In genomic region chr6:90701146-90701781, GRCh38 we compare ENCODE assay signal across 10 cellular contexts.
DNase-seq lines count a peak whose midpoint lies in the region; ATAC-seq, FAIRE-seq and TF ChIP-seq lines count a peak whose summit lies in the region.
"Had no signal": no experiment of that assay in that cellular context is flagged by ENCODE, and none has a peak within 500 bp of the region (broad histone marks: within the 10 kb centered on the region; RNA-seq: fewer than 3 reads in every experiment).

No MANE protein-coding gene starts in this region.

- H3K4me1 ChIP-seq in kidney (ENCODE audit: control insufficient read depth in 1 of 2, insufficient read depth in 1 of 2, low read depth in 1 of 2, low read length in 2 of 2): no peaks in the 10 kb centered on the region

- DNase-seq in activated T-cell treated with anti-CD3 and anti-CD28 coated beads, Interleukin-2, amount 50 U/mL, for 72 hours: peak; percentile 1 to 9
- DNase-seq in activated T-cell treated with anti-CD3 and anti-CD28 coated beads for 4 hours: no peak
- peak; percentile 46 for DNase-seq in NCI-H748 (lab: John Stamatoyannopoulos, UW; ENCODE audit: unreplicated experiment)
- DNase-seq in stimulated activated naive B cell treated with anti-CD40 and anti-IgM and Interleukin-4, amounts not matched to agents 10 μg/mL and 1 μg/mL and 100 μg/mL, for 72 hours: no peak
- no peak for DNase-seq in GM19240 (ENCODE audit: insufficient read length, low spot score)
- no peak for DNase-seq in kidney
- no peak for DNase-seq in sciatic nerve (ENCODE audit: low spot score)

- H3K4me3 ChIP-seq in kidney (ENCODE audit: low read length in 2 of 2): no peak overlapping the region

- H3K4me1 Mint-ChIP-seq in activated T-cell treated with anti-CD3 and anti-CD28 coated beads, Interleukin-2, amount 50 U/mL, for 72 hours (ENCODE audit: low read depth): peaks cover 10% of the 10 kb centered on the region
- H3K4me1 Mint-ChIP-seq in stimulated activated naive B cell treated with anti-CD40 and anti-IgM and Interleukin-4, amounts not matched to agents 10 μg/mL and 1 μg/mL and 100 μg/mL, for 72 hours: peaks cover 0 to 8% of the 10 kb centered on the region in 2 donors

- no peaks in the 10 kb centered on the region for H3K36me3 Mint-ChIP-seq in activated T-cell treated with anti-CD3 and anti-CD28 coated beads, Interleukin-2, amount 50 U/mL, for 72 hours (ENCODE audit: insufficient read depth in 2 of 2)
- H3K36me3 Mint-ChIP-seq in stimulated activated naive B cell treated with anti-CD40 and anti-IgM and Interleukin-4, amounts not matched to agents 10 μg/mL and 1 μg/mL and 100 μg/mL, for 72 hours: no peaks in the 10 kb centered on the region
- H3K36me3 Mint-ChIP-seq: T-cell had no signal

- H3K27ac ChIP-seq in kidney (ENCODE audit: low read depth in 2 of 2, low read length in 2 of 2): no peak overlapping the region

- intact Hi-C loops in kidney (cut with DNase I): no loop called here
- intact Hi-C loops in sciatic nerve (cut with DNase I): no loop called here

- no peak overlapping the region for H3K9ac ChIP-seq in kidney (ENCODE audit: low read length in 2 of 2)

- H3K9me3 ChIP-seq in kidney (ENCODE audit: control insufficient read depth in 1 of 2, low read length in 2 of 2): no peaks in the 10 kb centered on the region

- FAIRE-seq in kidney (lab: Jason Lieb, UNC): no peak
- FAIRE-seq: endothelial cell of umbilical vein had no signal

- H3K27me3 Mint-ChIP-seq in activated T-cell treated with anti-CD3 and anti-CD28 coated beads, Interleukin-2, amount 50 U/mL, for 72 hours (ENCODE audit: low read depth): peaks cover 8% of the 10 kb centered on the region
- H3K27me3 Mint-ChIP-seq in stimulated activated naive B cell treated with anti-CD40 and anti-IgM and Interleukin-4, amounts not matched to agents 10 μg/mL and 1 μg/mL and 100 μg/mL, for 72 hours: no peaks in the 10 kb centered on the region

- no peak for TF ChIP-seq CTCF in kidney (IDR thresholded peaks at IDR 0.05; ENCODE audit: borderline replicate concordance, extremely low read depth, insufficient read depth)

- peak overlapping the region in 1 of 2 donors; percentile 18 for H3K4me3 Mint-ChIP-seq in activated T-cell treated with anti-CD3 and anti-CD28 coated beads, Interleukin-2, amount 50 U/mL, for 72 hours
- H3K4me3 Mint-ChIP-seq in stimulated activated naive B cell treated with anti-CD40 and anti-IgM and Interleukin-4, amounts not matched to agents 10 μg/mL and 1 μg/mL and 100 μg/mL, for 72 hours: no peak overlapping the region
- H3K4me3 Mint-ChIP-seq: T-cell had no signal

- ATAC-seq in activated T-cell treated with anti-CD3 and anti-CD28 coated beads, Interleukin-2, amount 50 U/mL, for 72 hours (replicated peaks in 1 of 2): peak; percentile 33 to 49
- ATAC-seq in HG02885 (IDR thresholded peaks at IDR 0.05; ENCODE audit: poor library complexity, unreplicated experiment): peak; percentile 94
- ATAC-seq in stimulated activated naive B cell treated with anti-CD40 and anti-IgM and Interleukin-4, amounts not matched to agents 10 μg/mL and 1 μg/mL and 100 μg/mL, for 72 hours (replicated peaks): peak; percentile 67 to 80
- no peak for ATAC-seq in sciatic nerve
- ATAC-seq: T-cell had no signal

- no peak overlapping the region for H3K27ac Mint-ChIP-seq in activated T-cell treated with anti-CD3 and anti-CD28 coated beads, Interleukin-2, amount 50 U/mL, for 72 hours
- H3K27ac Mint-ChIP-seq in stimulated activated naive B cell treated with anti-CD40 and anti-IgM and Interleukin-4, amounts not matched to agents 10 μg/mL and 1 μg/mL and 100 μg/mL, for 72 hours: no peak overlapping the region
- H3K27ac Mint-ChIP-seq: T-cell had no signal

- no peaks in the 10 kb centered on the region for H3K36me3 ChIP-seq in kidney (ENCODE audit: control insufficient read depth in 1 of 2, insufficient read depth in 2 of 2, low read length in 2 of 2)

- no peaks in the 10 kb centered on the region for H3K9me3 Mint-ChIP-seq in activated T-cell treated with anti-CD3 and anti-CD28 coated beads, Interleukin-2, amount 50 U/mL, for 72 hours
- H3K9me3 Mint-ChIP-seq in stimulated activated naive B cell treated with anti-CD40 and anti-IgM and Interleukin-4, amounts not matched to agents 10 μg/mL and 1 μg/mL and 100 μg/mL, for 72 hours: peaks cover 0 to 2% of the 10 kb centered on the region in 2 donors
- H3K9me3 Mint-ChIP-seq: T-cell had no signal

Comparison
In these comparisons a context has a peak if more than half of its experiments do, and no peak if none do; other contexts are left out.
1. DNase-seq: peak in activated T-cell treated with anti-CD3 and anti-CD28 coated beads, Interleukin-2, amount 50 U/mL, for 72 hours (2 of 2) and NCI-H748 (single experiment); none in activated T-cell treated with anti-CD3 and anti-CD28 coated beads for 4 hours (single experiment), stimulated activated naive B cell treated with anti-CD40 and anti-IgM and Interleukin-4, amounts not matched to agents 10 μg/mL and 1 μg/mL and 100 μg/mL, for 72 hours (single experiment), GM19240 (single experiment), kidney (single experiment) and sciatic nerve (single experiment).